8 cellular contexts compared by ENCODE assay signal in genomic region chr6:41894366-41895299, GRCh38. TPM values are rescaled to one million over a fixed set of nuclear protein-coding genes. Genes with fewer than 3 reads are reported as not detected.
DNase-seq lines count a peak whose midpoint lies in the region; ATAC-seq and TF ChIP-seq lines count a peak whose summit lies in the region.

No MANE protein-coding gene starts in this region.

- WGBS in prostate gland, result 2% methylated on average over 46 of the region's 56 CpGs

- H3K27me3 ChIP-seq in prostate gland (replicated peaks; ENCODE audit: insufficient read depth), result no peaks in the 10 kb centered on the region

- peak; percentile 28 for DNase-seq in EL
- DNase-seq in HT-29 (ENCODE audit: low spot score), result peak; percentile 23
- peak; percentile 13 for DNase-seq in WTC11 (ENCODE audit: low spot score)
- DNase-seq in germinal center (ENCODE audit: low spot score), result peak; percentile 10
- no peak for DNase-seq in prostate gland (ENCODE audit: low spot score)
- no peak for DNase-seq in NCI-H446 treated with DMSO at 0.1 percent for 48 hours (lab: John Stamatoyannopoulos, UW)
- no peak for DNase-seq in mesenteric fat pad (ENCODE audit: low spot score)

- no peaks in the 10 kb centered on the region for H3K9me3 ChIP-seq in prostate gland

- H3K27me3 Mint-ChIP-seq in WTC11 (ENCODE audit: low read depth), result no peaks in the 10 kb centered on the region

- TF ChIP-seq CTCF in WTC11 (IDR thresholded peaks at IDR 0.05) (no peak), prostate gland (IDR thresholded peaks at IDR 0.05) (no peak)

- H3K27ac Mint-ChIP-seq in WTC11, result no peak overlapping the region

- TF ChIP-seq POLR2A in prostate gland (IDR thresholded peaks at IDR 0.05), result no peak

- intact Hi-C loops in prostate gland (cut with DNase I), result no loop called here

- H3K36me3 ChIP-seq in prostate gland, result no peaks in the 10 kb centered on the region

- H3K27ac ChIP-seq in prostate gland, result peak overlapping the region; percentile 69 to 80

- H3K4me1 ChIP-seq in prostate gland (replicated peaks), result peaks cover 11% of the 10 kb centered on the region

- ATAC-seq in GM21423 (IDR thresholded peaks at IDR 0.05; ENCODE audit: unreplicated experiment), result peak; percentile 25
- peak; percentile 53 for ATAC-seq in WTC11

- peaks cover 19% of the 10 kb centered on the region for H3K4me1 Mint-ChIP-seq in WTC11

- POLR2A ChIA-PET in WTC11 (lab: Charles Lee), result interaction anchor here (0.8 to 2.3 kb wide), 3 partner anchors 26 to 210 kb away, joined by 3 to 9 read pairs (median 4); partner anchors contain the start of genes BYSL and MED20

- no peak overlapping the region for H3K4me3 Mint-ChIP-seq in WTC11

- H3K4me3 ChIP-seq in prostate gland, result peak overlapping the region; percentile 51 to 72

- no peaks in the 10 kb centered on the region for H3K36me3 Mint-ChIP-seq in WTC11

- CTCF ChIA-PET in WTC11 (lab: Charles Lee), result interaction anchor here (0.5 to 5.7 kb wide), 7 partner anchors 27 to 221 kb away, joined by 3 to 53 read pairs (median 5); partner anchors contain the start of genes BYSL, MED20 and TOMM6

- H3K9me3 Mint-ChIP-seq in WTC11, result no peaks in the 10 kb centered on the region

TF ChIP-seq in WTC11, 78 proteins besides CTCF, POLR2A, EP300 and RAD21 (continues in another document):
- TF ChIP-seq ZNF512 (CRISPR knock-in tag; IDR thresholded peaks at IDR 0.05; ENCODE audit: borderline replicate concordance) (no peak), MXD4 (CRISPR knock-in tag; IDR thresholded peaks at IDR 0.05; ENCODE audit: borderline replicate concordance) (no peak), NFE2L1 (CRISPR knock-in tag; IDR thresholded peaks at IDR 0.05) (peak; percentile 24; the same call in 1 of the 2 replicates), TEAD1 (CRISPR knock-in tag; IDR thresholded peaks at IDR 0.05) (0 out of 2 replicates have a peak, but pooled peaks have one; percentile 7), ZNF416 (CRISPR knock-in tag; IDR thresholded peaks at IDR 0.05) (no peak), NFYB (CRISPR knock-in tag; conservative IDR thresholded peaks at IDR 0.05; ENCODE audit: low read depth) (no peak), ZMAT4 (CRISPR knock-in tag; IDR thresholded peaks at IDR 0.05) (no peak), USF2 (CRISPR knock-in tag; IDR thresholded peaks at IDR 0.05) (no peak), ZNF121 (CRISPR knock-in tag; IDR thresholded peaks at IDR 0.05) (no peak), KAT7 (CRISPR knock-in tag; IDR thresholded peaks at IDR 0.05; ENCODE audit: borderline replicate concordance) (no peak), MLX (CRISPR knock-in tag; IDR thresholded peaks at IDR 0.05) (no peak), PRDM15 (CRISPR knock-in tag; IDR thresholded peaks at IDR 0.05) (peak; percentile 42; the same call in 1 of the 2 replicates), HMGXB4 (CRISPR knock-in tag; IDR thresholded peaks at IDR 0.05) (no peak)

RNA-seq across cellular contexts. Expression of gene USP49, which starts 0.5 kb away (rescaled TPM):
- 2.0 and 2.9 TPM in 2 replicates for total RNA-seq in HT-29 (2014; rRNA removed; shearing (Covaris generic))
- total RNA-seq in WTC11 (2021) (16.3 to 18.4 TPM (median 17.3 TPM) in 3 replicates), prostate gland (10 to 100 TPM in 1 of 2 donors, 1 to 10 TPM in 1; 1.7 to 19.5 TPM), mesenteric fat pad (8.3 TPM)

RNA-seq across cellular contexts. Expression of gene MED20, which starts 26.3 kb away (rescaled TPM):
- total RNA-seq in HT-29 (2014; rRNA removed; shearing (Covaris generic)), result 18.3 and 25.4 TPM in 2 replicates
- total RNA-seq in WTC11 (2021), result 37.5 to 42.4 TPM (median 38.9 TPM) in 3 replicates
- total RNA-seq in prostate gland, result 10 to 100 TPM; 20.2 to 25.5 TPM
- 16.5 TPM for total RNA-seq in mesenteric fat pad

RNA-seq across cellular contexts. Expression of gene BYSL, which starts 26.7 kb away (rescaled TPM):
- total RNA-seq in HT-29 (2014; rRNA removed; shearing (Covaris generic)), result 40.7 and 53.9 TPM in 2 replicates
- total RNA-seq in WTC11 (2021) (40.3 to 50.8 TPM (median 43.8 TPM) in 3 replicates), prostate gland (10 to 100 TPM in 1 of 2 donors, 1 to 10 TPM in 1; 9.5 to 12.6 TPM), mesenteric fat pad (31.1 TPM)

RNA-seq across cellular contexts. Expression of gene CCND3, which starts 47.0 kb away (rescaled TPM):
- total RNA-seq in HT-29 (2014; rRNA removed; shearing (Covaris generic)), result 70.5 and 79.7 TPM in 2 replicates
- total RNA-seq in WTC11 (2021) (23.0 to 33.6 TPM (median 23.0 TPM) in 3 replicates), prostate gland (100 to 1,000 TPM; 145 to 153 TPM), mesenteric fat pad (104 TPM)

Comparison
In these comparisons a context has a peak if more than half of its experiments do, and no peak if none do; other contexts are left out.
1. DNase-seq: peak in EL (single experiment), HT-29 (single experiment), WTC11 (single experiment) and germinal center (single experiment); none in prostate gland (single experiment), NCI-H446 treated with DMSO at 0.1 percent for 48 hours (single experiment) and mesenteric fat pad (single experiment).